In the genomic region with DNA sequence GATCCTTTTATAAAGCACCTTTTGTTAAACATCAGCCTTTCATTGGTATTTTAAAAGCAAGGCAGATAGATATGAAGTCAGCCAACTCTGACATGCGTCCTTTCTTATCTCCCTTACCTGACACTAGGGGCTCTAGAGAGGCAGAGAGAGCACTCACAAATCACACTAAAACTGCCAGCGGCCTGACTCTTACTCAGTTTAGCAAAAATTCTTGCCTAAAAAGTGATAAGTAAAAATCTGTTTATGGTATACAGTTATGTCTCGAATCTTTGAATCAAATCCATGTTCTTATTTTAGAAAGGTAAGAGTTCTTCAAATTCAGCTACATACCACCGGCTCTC, we compare ENCODE assay signal across 1 cellular context.
TF ChIP-seq lines count a peak whose summit lies in the region.

No MANE protein-coding gene starts in this region.

TF ChIP-seq in IMR-90, 13 proteins besides CTCF, POLR2A, EP300 and RAD21 (continued from another document):
- TF ChIP-seq, protein P1, sequence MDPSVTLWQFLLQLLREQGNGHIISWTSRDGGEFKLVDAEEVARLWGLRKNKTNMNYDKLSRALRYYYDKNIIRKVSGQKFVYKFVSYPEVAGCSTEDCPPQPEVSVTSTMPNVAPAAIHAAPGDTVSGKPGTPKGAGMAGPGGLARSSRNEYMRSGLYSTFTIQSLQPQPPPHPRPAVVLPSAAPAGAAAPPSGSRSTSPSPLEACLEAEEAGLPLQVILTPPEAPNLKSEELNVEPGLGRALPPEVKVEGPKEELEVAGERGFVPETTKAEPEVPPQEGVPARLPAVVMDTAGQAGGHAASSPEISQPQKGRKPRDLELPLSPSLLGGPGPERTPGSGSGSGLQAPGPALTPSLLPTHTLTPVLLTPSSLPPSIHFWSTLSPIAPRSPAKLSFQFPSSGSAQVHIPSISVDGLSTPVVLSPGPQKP (IDR thresholded peaks at IDR 0.05; ENCODE audit: borderline replicate concordance, low read depth, low read length) = no peak
- TF ChIP-seq CHD1 (IDR thresholded peaks at IDR 0.05; ENCODE audit: low read depth, low read length) (no peak), CEBPB (IDR thresholded peaks at IDR 0.05; ENCODE audit: low read depth, low read length) (no peak), BHLHE40 (IDR thresholded peaks at IDR 0.05; ENCODE audit: low read depth, low read length) (no peak)
